11 cellular contexts compared by ENCODE assay signal in the genomic region with DNA sequence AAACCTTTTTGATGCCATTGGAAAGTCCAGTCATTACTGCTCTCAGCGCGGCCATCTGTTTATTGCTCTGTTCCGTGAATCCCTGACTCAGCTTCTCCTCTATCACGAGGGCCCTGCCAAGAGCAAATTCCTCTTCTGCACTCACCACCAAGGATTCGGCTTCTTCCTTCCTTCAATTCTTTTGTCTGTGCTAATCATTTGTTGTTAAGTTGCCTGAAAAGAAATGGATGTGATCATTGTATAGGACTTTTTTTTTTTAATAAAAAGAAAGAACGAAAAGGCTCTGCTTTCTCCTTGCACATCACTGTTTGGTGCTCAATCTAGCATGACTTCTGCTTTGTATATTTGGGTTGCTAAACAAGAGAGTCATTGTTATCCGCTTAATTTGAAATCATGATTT.
DNase-seq lines count a peak whose midpoint lies in the region; ATAC-seq and TF ChIP-seq lines count a peak whose summit lies in the region.
"Had no signal": no experiment of that assay in that cellular context is flagged by ENCODE, and none has a peak within 500 bp of the region (broad histone marks: within the 10 kb centered on the region; RNA-seq: fewer than 3 reads in every experiment).

No MANE protein-coding gene starts in this region.

- no peaks in the 10 kb centered on the region for H3F3A ChIP-seq in DOHH2 (ENCODE audit: control insufficient read depth, insufficient read depth)

- no peaks in the 10 kb centered on the region for H3K36me3 Mint-ChIP-seq in activated T-cell treated with anti-CD3 and anti-CD28 coated beads, Interleukin-2, amount 50 U/mL, for 24 hours (ENCODE audit: low read depth)
- H3K36me3 Mint-ChIP-seq: naive thymus-derived CD8-positive, alpha-beta T cell had no signal

- H3K9me3 ChIP-seq in DOHH2 (ENCODE audit: control insufficient read depth, insufficient read depth, low read length) = no peaks in the 10 kb centered on the region

- H3K4me1 ChIP-seq in DOHH2 (ENCODE audit: control insufficient read depth, low read length) = peaks cover 5% of the 10 kb centered on the region; the same call in 1 of the 2 replicates

- ATAC-seq in left cardiac atrium (peak; percentile 34 to 82), sciatic nerve (peak; percentile 88), HG03432 (IDR thresholded peaks at IDR 0.05; ENCODE audit: unreplicated experiment) (no peak), GM18505 (IDR thresholded peaks at IDR 0.05; ENCODE audit: unreplicated experiment) (no peak)
- ATAC-seq: naive thymus-derived CD8-positive, alpha-beta T cell had no signal

- no peak for TF ChIP-seq POLR2A in GM18505 (IDR thresholded peaks at IDR 0.05; ENCODE audit: borderline replicate concordance, extremely low read depth, insufficient read depth, insufficient read length)

- no peaks in the 10 kb centered on the region for H4K20me1 ChIP-seq in DOHH2 (ENCODE audit: control insufficient read depth, insufficient read depth, low read depth, low read length)

- TF ChIP-seq CTCF in DOHH2 (IDR thresholded peaks at IDR 0.05; ENCODE audit: low read depth, low read length, poor library complexity, severe bottlenecking) (no peak), astrocyte of the cerebellum (IDR thresholded peaks at IDR 0.05; ENCODE audit: low read depth, low read length, missing control alignments) (no peak)

- DNase-seq in astrocyte of the cerebellum (ENCODE audit: low read depth) (peak; percentile 67), left cardiac atrium (peak; percentile 40), sciatic nerve (ENCODE audit: low spot score) (peak; percentile 74), DMS153 (lab: John Stamatoyannopoulos, UW) (no peak)
- DNase-seq in activated T-cell treated with anti-CD3 and anti-CD28 coated beads, Interleukin-2, amount 50 U/mL, for 24 hours = no peak
- DNase-seq: naive thymus-derived CD8-positive, alpha-beta T cell; NCI-H1105 treated with DMSO at 0.1 percent for 48 hours; PC-9 had no signal

- H3K4me3 Mint-ChIP-seq in activated T-cell treated with anti-CD3 and anti-CD28 coated beads, Interleukin-2, amount 50 U/mL, for 24 hours = no peak overlapping the region
- H3K4me3 Mint-ChIP-seq: naive thymus-derived CD8-positive, alpha-beta T cell had no signal

- H3K4me3 ChIP-seq in DOHH2 (ENCODE audit: low read length) = no peak overlapping the region
- no peak overlapping the region for H3K4me3 ChIP-seq in astrocyte of the cerebellum (ENCODE audit: low read depth, low read length)
- H3K4me3 ChIP-seq: PC-9 had no signal

- H3K27ac ChIP-seq in DOHH2 (ENCODE audit: low read depth, low read length) = no peak overlapping the region
- H3K27ac ChIP-seq: PC-9 had no signal

- H3K79me2 ChIP-seq in DOHH2 (ENCODE audit: control insufficient read depth, low read length) = no peaks in the 10 kb centered on the region

- H3K9me2 ChIP-seq in DOHH2 (replicated peaks; ENCODE audit: control insufficient read depth, low read length) = no peaks in the 10 kb centered on the region

- in situ Hi-C loops in astrocyte of the cerebellum (cut with HindIII; ENCODE audit: low sequenced_read_pairs) = no loop called here

- no peaks in the 10 kb centered on the region for H3K9me3 Mint-ChIP-seq in activated T-cell treated with anti-CD3 and anti-CD28 coated beads, Interleukin-2, amount 50 U/mL, for 24 hours

- no peaks in the 10 kb centered on the region for H3K4me1 Mint-ChIP-seq in activated T-cell treated with anti-CD3 and anti-CD28 coated beads, Interleukin-2, amount 50 U/mL, for 24 hours (ENCODE audit: low read depth)
- H3K4me1 Mint-ChIP-seq: naive thymus-derived CD8-positive, alpha-beta T cell had no signal

- peak overlapping the region; percentile 29; the same call in 1 of the 2 replicates for H3K4me2 ChIP-seq in DOHH2 (ENCODE audit: low read length)
- H3K4me2 ChIP-seq: PC-9 had no signal

- H3K36me3 ChIP-seq in DOHH2 (ENCODE audit: control insufficient read depth, low read length) = no peaks in the 10 kb centered on the region

- H3K27me3 ChIP-seq in DOHH2 (ENCODE audit: control insufficient read depth, low read length) = no peaks in the 10 kb centered on the region

- H3K27ac Mint-ChIP-seq in activated T-cell treated with anti-CD3 and anti-CD28 coated beads, Interleukin-2, amount 50 U/mL, for 24 hours = no peak overlapping the region
- H3K27ac Mint-ChIP-seq: naive thymus-derived CD8-positive, alpha-beta T cell had no signal

- intact Hi-C loops in left cardiac atrium (cut with DNase I) (no loop called here), sciatic nerve (cut with DNase I) (loop anchor here (5.0 kb wide), 1 partner anchor 395 kb away; no protein-coding TSS in a partner anchor)

- H3K27me3 Mint-ChIP-seq in activated T-cell treated with anti-CD3 and anti-CD28 coated beads, Interleukin-2, amount 50 U/mL, for 24 hours = no peaks in the 10 kb centered on the region

Comparison
In these comparisons a context has a peak if more than half of its experiments do, and no peak if none do; other contexts are left out.
1. DNase-seq: peak in astrocyte of the cerebellum (single experiment), left cardiac atrium (single experiment) and sciatic nerve (single experiment); none in DMS153 (single experiment) and activated T-cell treated with anti-CD3 and anti-CD28 coated beads, Interleukin-2, amount 50 U/mL, for 24 hours (single experiment).
2. ATAC-seq: peak in left cardiac atrium (2 of 2) and sciatic nerve (single experiment); none in HG03432 (single experiment) and GM18505 (single experiment).